Comparison of ENCODE assay signal across 8 cellular contexts in the genomic region with DNA sequence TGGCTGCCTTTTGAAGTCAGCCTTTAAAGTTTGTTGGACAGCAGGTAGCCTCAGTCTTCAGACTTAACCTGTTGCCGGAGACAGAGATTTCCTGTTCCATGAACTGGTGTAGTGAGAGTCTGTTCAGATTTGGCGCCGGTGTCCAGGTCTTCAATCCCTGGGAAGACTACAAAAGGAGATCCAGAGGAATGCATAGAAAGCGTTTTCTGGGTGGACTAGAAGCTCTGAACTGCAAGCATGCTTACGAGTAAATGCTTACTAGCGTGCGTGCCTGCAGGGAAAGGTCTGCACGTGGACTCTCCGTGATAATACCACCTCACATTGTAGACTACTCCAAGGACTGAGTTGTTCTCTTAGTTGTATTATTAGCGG. TPM values are rescaled to one million over a fixed set of nuclear protein-coding genes. Genes with fewer than 3 reads are reported as not detected.
DNase-seq lines count a peak whose midpoint lies in the region; ATAC-seq and TF ChIP-seq lines count a peak whose summit lies in the region.

No MANE protein-coding gene starts in this region.

- H3K4me3 Mint-ChIP-seq in HFFc6: peak overlapping the region; percentile 95
- H3K4me3 Mint-ChIP-seq in activated T-cell treated with anti-CD3 and anti-CD28 coated beads, Interleukin-2, amount 50 U/mL, for 72 hours: peak overlapping the region; percentile 83 to 86
- H3K4me3 Mint-ChIP-seq in stimulated activated naive B cell treated with anti-CD40 and anti-IgM and Interleukin-4, amounts not matched to agents 10 μg/mL and 1 μg/mL and 100 μg/mL, for 72 hours: peak overlapping the region; percentile 84 to 98

- H3K36me3 Mint-ChIP-seq in HFFc6 (ENCODE audit: low read depth): peaks cover 15% of the 10 kb centered on the region
- peaks cover 4 to 6% of the 10 kb centered on the region in 2 donors for H3K36me3 Mint-ChIP-seq in activated T-cell treated with anti-CD3 and anti-CD28 coated beads, Interleukin-2, amount 50 U/mL, for 72 hours (ENCODE audit: insufficient read depth in 2 of 2)
- H3K36me3 Mint-ChIP-seq in stimulated activated naive B cell treated with anti-CD40 and anti-IgM and Interleukin-4, amounts not matched to agents 10 μg/mL and 1 μg/mL and 100 μg/mL, for 72 hours: peaks cover 3 to 14% of the 10 kb centered on the region in 2 donors

- peak overlapping the region; percentile 87 for H3K27ac Mint-ChIP-seq in HFFc6
- H3K27ac Mint-ChIP-seq in activated T-cell treated with anti-CD3 and anti-CD28 coated beads, Interleukin-2, amount 50 U/mL, for 72 hours: no peak overlapping the region
- H3K27ac Mint-ChIP-seq in stimulated activated naive B cell treated with anti-CD40 and anti-IgM and Interleukin-4, amounts not matched to agents 10 μg/mL and 1 μg/mL and 100 μg/mL, for 72 hours: peak overlapping the region; percentile 56

- peaks cover 38% of the 10 kb centered on the region for H3K4me1 Mint-ChIP-seq in HFFc6 (ENCODE audit: low read depth)
- H3K4me1 Mint-ChIP-seq in activated T-cell treated with anti-CD3 and anti-CD28 coated beads, Interleukin-2, amount 50 U/mL, for 72 hours (ENCODE audit: low read depth): peaks cover 47% of the 10 kb centered on the region
- peaks cover 26 to 57% of the 10 kb centered on the region in 2 donors for H3K4me1 Mint-ChIP-seq in stimulated activated naive B cell treated with anti-CD40 and anti-IgM and Interleukin-4, amounts not matched to agents 10 μg/mL and 1 μg/mL and 100 μg/mL, for 72 hours

- DNase-seq in AG10803 (ENCODE audit: low read depth) (peak; percentile 31), HFFc6 (peak; percentile 18), NCI-H2081 treated with DMSO at 0.1 percent for 48 hours (lab: John Stamatoyannopoulos, UW) (no peak), middle frontal gyrus (ENCODE audit: extremely low spot score, low spot score) (no peak), KG1 (lab: John Stamatoyannopoulos, UW) (no peak)
- DNase-seq in activated T-cell treated with anti-CD3 and anti-CD28 coated beads, Interleukin-2, amount 50 U/mL, for 72 hours: no peak
- no peak for DNase-seq in stimulated activated naive B cell treated with anti-CD40 and anti-IgM and Interleukin-4, amounts not matched to agents 10 μg/mL and 1 μg/mL and 100 μg/mL, for 72 hours

- no peaks in the 10 kb centered on the region for H3K9me3 ChIP-seq in iPS-15b (ENCODE audit: control insufficient read depth, insufficient read depth, low read length)

- TF ChIP-seq CTCF in AG10803 (conservative IDR thresholded peaks at IDR 0.05; ENCODE audit: low read length): no peak
- no peak for TF ChIP-seq CTCF in HFFc6 (IDR thresholded peaks at IDR 0.05)

- peak overlapping the region; percentile 78 for H3K4me3 ChIP-seq in AG10803 (ENCODE audit: low read length)
- H3K4me3 ChIP-seq in iPS-15b (ENCODE audit: low read depth, low read length): peak overlapping the region; percentile 77

- H3K27me3 Mint-ChIP-seq in HFFc6 (ENCODE audit: insufficient read depth): peaks cover 2% of the 10 kb centered on the region
- no peaks in the 10 kb centered on the region for H3K27me3 Mint-ChIP-seq in activated T-cell treated with anti-CD3 and anti-CD28 coated beads, Interleukin-2, amount 50 U/mL, for 72 hours (ENCODE audit: low read depth)
- H3K27me3 Mint-ChIP-seq in stimulated activated naive B cell treated with anti-CD40 and anti-IgM and Interleukin-4, amounts not matched to agents 10 μg/mL and 1 μg/mL and 100 μg/mL, for 72 hours: peaks cover 8 to 9% of the 10 kb centered on the region in 2 donors

- peak overlapping the region; percentile 70 for H3K9ac ChIP-seq in iPS-15b (ENCODE audit: low read depth, low read length)

- no peaks in the 10 kb centered on the region for H3K27me3 ChIP-seq in iPS-15b (ENCODE audit: control insufficient read depth, insufficient read depth, low read length)

- H3K36me3 ChIP-seq in iPS-15b (ENCODE audit: control insufficient read depth, insufficient read depth, low read length): no peaks in the 10 kb centered on the region

- H3K9me3 Mint-ChIP-seq in HFFc6: no peaks in the 10 kb centered on the region
- no peaks in the 10 kb centered on the region for H3K9me3 Mint-ChIP-seq in activated T-cell treated with anti-CD3 and anti-CD28 coated beads, Interleukin-2, amount 50 U/mL, for 72 hours
- H3K9me3 Mint-ChIP-seq in stimulated activated naive B cell treated with anti-CD40 and anti-IgM and Interleukin-4, amounts not matched to agents 10 μg/mL and 1 μg/mL and 100 μg/mL, for 72 hours: no peaks in the 10 kb centered on the region

- ATAC-seq in activated T-cell treated with anti-CD3 and anti-CD28 coated beads, Interleukin-2, amount 50 U/mL, for 72 hours (replicated peaks in 1 of 2): no peak
- ATAC-seq in stimulated activated naive B cell treated with anti-CD40 and anti-IgM and Interleukin-4, amounts not matched to agents 10 μg/mL and 1 μg/mL and 100 μg/mL, for 72 hours (replicated peaks): peak in 1 of 2 donors; percentile 6

- H3K4me1 ChIP-seq in iPS-15b (ENCODE audit: control insufficient read depth, insufficient read depth, low read length): peaks cover 11% of the 10 kb centered on the region

RNA-seq across cellular contexts. Expression of gene GLRX3, which starts 0.9 kb away (rescaled TPM):
- 100 to 1,000 TPM in 5 of 6 experiments, 10 to 100 TPM in 1; 96.2 to 123 (median 112) TPM for total RNA-seq in HFFc6 (2021; fragmentation: NEBNext Ultra II Directional; extraction: Animal tissue kit (Norgen Biotek cat#: 25700))
- 10 to 100 TPM; 58.5 to 69.3 TPM for total RNA-seq in activated T-cell treated with anti-CD3 and anti-CD28 coated beads, Interleukin-2, amount 50 U/mL, for 72 hours

RNA-seq across cellular contexts. Expression of gene C10orf143, which starts 26.4 kb away (rescaled TPM):
- total RNA-seq in HFFc6 (2021; fragmentation: NEBNext Ultra II Directional; extraction: Animal tissue kit (Norgen Biotek cat#: 25700)): 1 to 10 TPM; 1.9 to 2.6 (median 2.4) TPM
- total RNA-seq in activated T-cell treated with anti-CD3 and anti-CD28 coated beads, Interleukin-2, amount 50 U/mL, for 72 hours: 10 to 100 TPM in 1 of 2 donors, 1 to 10 TPM in 1; 6.4 to 12.0 TPM

Comparison
In these comparisons a context has a peak if more than half of its experiments do, and no peak if none do; other contexts are left out.
1. DNase-seq: peak in AG10803 (single experiment) and HFFc6 (single experiment); none in activated T-cell treated with anti-CD3 and anti-CD28 coated beads, Interleukin-2, amount 50 U/mL, for 72 hours (0 of 2), stimulated activated naive B cell treated with anti-CD40 and anti-IgM and Interleukin-4, amounts not matched to agents 10 μg/mL and 1 μg/mL and 100 μg/mL, for 72 hours (single experiment), NCI-H2081 treated with DMSO at 0.1 percent for 48 hours (single experiment), middle frontal gyrus (single experiment) and KG1 (single experiment).
2. Peak in every context shown above with its lines, with median percentiles within 50 percentile points of each other: H3K4me3 Mint-ChIP-seq.